14 cellular contexts compared by ENCODE assay signal in the genomic region with DNA sequence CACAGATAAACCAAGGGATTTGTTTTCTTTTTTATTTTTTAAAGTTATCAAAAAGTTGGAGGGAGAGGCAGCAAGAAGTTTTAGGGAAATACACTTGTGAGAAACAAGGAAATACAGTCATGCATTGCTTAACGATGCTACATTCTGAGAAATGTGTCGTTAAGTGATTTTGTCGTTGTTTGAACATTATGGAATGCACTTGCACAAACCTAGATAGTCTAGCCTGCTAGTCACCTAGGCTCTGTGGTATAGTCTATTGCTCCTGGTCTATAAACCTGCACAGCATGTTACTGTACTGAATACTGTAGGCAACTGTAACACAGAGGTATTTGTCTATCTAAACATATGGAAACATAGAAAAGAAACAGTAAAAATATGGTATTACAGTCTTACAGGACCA. TPM values are rescaled to one million over a fixed set of nuclear protein-coding genes. Genes with fewer than 3 reads are reported as not detected.
DNase-seq lines count a peak whose midpoint lies in the region; ATAC-seq and TF ChIP-seq lines count a peak whose summit lies in the region.
"Had no signal": no experiment of that assay in that cellular context is flagged by ENCODE, and none has a peak within 500 bp of the region (broad histone marks: within the 10 kb centered on the region; RNA-seq: fewer than 3 reads in every experiment).

No MANE protein-coding gene starts in this region.

- no peak overlapping the region for H2AFZ ChIP-seq in smooth muscle cell (ENCODE audit: low read depth)

- intact Hi-C loops in left lung (cut with DNase I), result no loop called here
- intact Hi-C loops in left cardiac atrium (cut with DNase I), result no loop called here

- H3K4me1 ChIP-seq in SJSA1 (replicated peaks), result peaks cover 52% of the 10 kb centered on the region
- H3K4me1 ChIP-seq in left lung, result peaks cover 6 to 33% of the 10 kb centered on the region in 2 donors
- peaks cover 20% of the 10 kb centered on the region for H3K4me1 ChIP-seq in smooth muscle cell (ENCODE audit: low read depth)

- H3K4me3 ChIP-seq in SJSA1 (no peak overlapping the region), left lung (no peak overlapping the region), smooth muscle cell (no peak overlapping the region)

- DNase-seq in EH (ENCODE audit: low read depth), result peak; percentile 63
- DNase-seq in SJSA1 (ENCODE audit: low read depth in 1 of 2, low spot score in 2 of 2), result no peak
- DNase-seq in left lung, result no peak
- DNase-seq in smooth muscle cell (lab: John Stamatoyannopoulos, UW; ENCODE audit: unreplicated experiment), result no peak
- DNase-seq in left cardiac atrium, result no peak
- DNase-seq: activated CD8-positive, alpha-beta memory T cell treated with anti-CD3 and anti-CD28 coated beads for 24 hours; erythroblast; Karpas-422; NCI-H2227 treated with DMSO at 0.1 percent for 48 hours; retina; stimulated activated CD4-positive, alpha-beta T cell treated with anti-CD3 and anti-CD28 coated beads, Interleukin-4, amount 100 ng/mL, for 24 hours; stimulated activated naive CD8-positive, alpha-beta T cell treated with anti-CD3 and anti-CD28 coated beads, Interleukin-15, Interleukin-2, amounts not matched to agents 100 U/mL and 50 U/mL, for 24 hours had no signal

- H3K79me2 ChIP-seq in smooth muscle cell (ENCODE audit: low read depth), result peaks cover 38% of the 10 kb centered on the region

- H3K27me3 ChIP-seq in SJSA1 (replicated peaks) (no peaks in the 10 kb centered on the region), left lung (no peaks in the 10 kb centered on the region), smooth muscle cell (ENCODE audit: low read depth) (no peaks in the 10 kb centered on the region)

- H3K27ac ChIP-seq in SJSA1 (peak overlapping the region; percentile 94; the same call in 1 of the 2 replicates), left lung (peak overlapping the region; percentile 99 to 100), smooth muscle cell (ENCODE audit: low read depth) (peak overlapping the region; percentile 97)

- peaks cover 31% of the 10 kb centered on the region for H3F3A ChIP-seq in smooth muscle cell (ENCODE audit: low read depth)

- peaks cover 30% of the 10 kb centered on the region for H4K20me1 ChIP-seq in smooth muscle cell (ENCODE audit: low read depth)

- 73% methylated on average over 3 of the region's 3 CpGs for WGBS in smooth muscle cell (ENCODE audit: low lambda C conversion rate)

- no peak overlapping the region for H3K9ac ChIP-seq in smooth muscle cell (ENCODE audit: low read depth)

- H3K36me3 ChIP-seq in SJSA1, result peaks cover 31% of the 10 kb centered on the region
- H3K36me3 ChIP-seq in left lung, result peaks cover 0 to 7% of the 10 kb centered on the region in 2 donors
- peaks cover 2% of the 10 kb centered on the region for H3K36me3 ChIP-seq in smooth muscle cell (ENCODE audit: low read depth)

- H3K9me3 ChIP-seq in SJSA1 (replicated peaks) (0 out of 2 replicates have a peak, but pooled peaks cover 2% of the 10 kb centered on the region), left lung (no peaks in the 10 kb centered on the region), smooth muscle cell (replicated peaks; ENCODE audit: low read depth) (no peaks in the 10 kb centered on the region)

- no peak for TF ChIP-seq CTCF in left lung (IDR thresholded peaks at IDR 0.05)
- no peak for TF ChIP-seq CTCF in smooth muscle cell (IDR thresholded peaks at IDR 0.05; ENCODE audit: borderline replicate concordance, insufficient read depth, poor library complexity, severe bottlenecking)

- ATAC-seq in left lung (peak; percentile 4), left cardiac atrium (no peak), HG03342 (IDR thresholded peaks at IDR 0.05; ENCODE audit: unreplicated experiment) (no peak), HG02798 (IDR thresholded peaks at IDR 0.05; ENCODE audit: poor library complexity, unreplicated experiment) (no peak)
- ATAC-seq: stimulated activated naive CD8-positive, alpha-beta T cell treated with anti-CD3 and anti-CD28 coated beads, Interleukin-15, Interleukin-2, amounts not matched to agents 100 U/mL and 50 U/mL, for 24 hours had no signal

- no peak overlapping the region for H3K4me2 ChIP-seq in smooth muscle cell

RNA-seq across cellular contexts. Expression of a gene that starts 2.0 kb away (rescaled TPM):
- total RNA-seq in SJSA1 (2014; rRNA removed; shearing (Covaris generic)), result 10.4 and 25.4 TPM in 2 replicates
- total RNA-seq in left lung (10 to 100 TPM; 57.9 to 76.0 TPM), smooth muscle cell (236 and 307 TPM in 2 replicates), left cardiac atrium (10 to 100 TPM; 34.9 to 39.7 TPM)
- polyA plus RNA-seq in smooth muscle cell, result 269 and 306 TPM in 2 replicates
